ENCODE assay signal across 22 cellular contexts in genomic region chr11:115084191-115084590, GRCh38.
"Had no signal": no experiment of that assay in that cellular context is flagged by ENCODE, and none has a peak within 500 bp of the region (broad histone marks: within the 10 kb centered on the region; RNA-seq: fewer than 3 reads in every experiment).

No MANE protein-coding gene starts in this region.

- ATAC-seq: activated naive CD4-positive, alpha-beta T cell treated with anti-CD3 and anti-CD28 coated beads, Interleukin-2, amount 50 U/mL, for 72 hours; activated T-cell treated with anti-CD3 and anti-CD28 coated beads, Interleukin-2, amount 50 U/mL, for 72 hours; left ventricle myocardium superior; naive thymus-derived CD8-positive, alpha-beta T cell had no signal

- H3K36me3 ChIP-seq: esophagus squamous epithelium, right atrium auricular region, transverse colon, vagina had no signal

- H3K4me1 Mint-ChIP-seq: activated CD4-positive, alpha-beta T cell treated with anti-CD3 and anti-CD28 coated beads, Interleukin-2, amount 10 ng/mL, durations not matched to agents 24 days and 14 days; memory B cell; naive thymus-derived CD8-positive, alpha-beta T cell had no signal

- H3K9me3 ChIP-seq: esophagus squamous epithelium, right atrium auricular region, transverse colon, vagina had no signal

- H3K4me3 Mint-ChIP-seq: activated CD4-positive, alpha-beta T cell treated with anti-CD3 and anti-CD28 coated beads, Interleukin-2, amount 10 ng/mL, durations not matched to agents 24 days and 14 days; activated T-cell treated with anti-CD3 and anti-CD28 coated beads, Interleukin-2, amount 50 U/mL, for 72 hours; memory B cell; naive thymus-derived CD8-positive, alpha-beta T cell had no signal

- H3K4me3 ChIP-seq: coronary artery, esophagus squamous epithelium, right atrium auricular region, transverse colon, vagina had no signal

- H3K27ac ChIP-seq: coronary artery, esophagus squamous epithelium, right atrium auricular region, transverse colon, vagina had no signal

- H3K27me3 Mint-ChIP-seq: activated CD4-positive, alpha-beta T cell treated with anti-CD3 and anti-CD28 coated beads, Interleukin-2, amount 10 ng/mL, durations not matched to agents 24 days and 14 days had no signal

- H3K27ac Mint-ChIP-seq: activated CD4-positive, alpha-beta T cell treated with anti-CD3 and anti-CD28 coated beads, Interleukin-2, amount 10 ng/mL, durations not matched to agents 24 days and 14 days; activated naive CD4-positive, alpha-beta T cell treated with anti-CD3 and anti-CD28 coated beads, Interleukin-2, amount 50 U/mL, for 72 hours; activated T-cell treated with anti-CD3 and anti-CD28 coated beads, Interleukin-2, amount 50 U/mL, for 72 hours; memory B cell; naive thymus-derived CD8-positive, alpha-beta T cell; progenitor cell of endocrine pancreas had no signal

- H3K4me1 ChIP-seq: esophagus squamous epithelium, transverse colon, vagina had no signal

- H3K9me3 Mint-ChIP-seq: activated CD4-positive, alpha-beta T cell treated with anti-CD3 and anti-CD28 coated beads, Interleukin-2, amount 10 ng/mL, durations not matched to agents 24 days and 14 days; activated T-cell treated with anti-CD3 and anti-CD28 coated beads, Interleukin-2, amount 50 U/mL, for 72 hours; memory B cell had no signal

- DNase-seq: activated CD4-positive, alpha-beta T cell treated with anti-CD3 and anti-CD28 coated beads, Interleukin-2, amount 10 ng/mL, durations not matched to agents 24 days and 14 days; activated CD4-positive, CD25-positive, alpha-beta regulatory T cell; activated CD8-positive, alpha-beta memory T cell treated with anti-CD3 and anti-CD28 coated beads, Interleukin-2, amount 50 U/mL, for 48 hours; activated gamma-delta T cell; activated T-cell treated with anti-CD3 and anti-CD28 coated beads, Interleukin-2, amount 50 U/mL, for 72 hours; caudate nucleus; effector CD4-positive, alpha-beta T cell; esophagus squamous epithelium; hippocampal formation; left ventricle myocardium superior; naive thymus-derived CD8-positive, alpha-beta T cell; occipital lobe; stimulated activated CD4-positive, alpha-beta T cell treated with anti-CD3 and anti-CD28 coated beads, Interleukin-4, amount 100 ng/mL, for 24 hours; stimulated activated naive CD4-positive, alpha-beta T cell; substantia nigra; transverse colon had no signal

- H3K27me3 ChIP-seq: right atrium auricular region, vagina had no signal

- H3K36me3 Mint-ChIP-seq: activated naive CD4-positive, alpha-beta T cell treated with anti-CD3 and anti-CD28 coated beads, Interleukin-2, amount 50 U/mL, for 72 hours; memory B cell; naive thymus-derived CD8-positive, alpha-beta T cell had no signal
